ENCODE assay signal across 8 cellular contexts in the genomic region with DNA sequence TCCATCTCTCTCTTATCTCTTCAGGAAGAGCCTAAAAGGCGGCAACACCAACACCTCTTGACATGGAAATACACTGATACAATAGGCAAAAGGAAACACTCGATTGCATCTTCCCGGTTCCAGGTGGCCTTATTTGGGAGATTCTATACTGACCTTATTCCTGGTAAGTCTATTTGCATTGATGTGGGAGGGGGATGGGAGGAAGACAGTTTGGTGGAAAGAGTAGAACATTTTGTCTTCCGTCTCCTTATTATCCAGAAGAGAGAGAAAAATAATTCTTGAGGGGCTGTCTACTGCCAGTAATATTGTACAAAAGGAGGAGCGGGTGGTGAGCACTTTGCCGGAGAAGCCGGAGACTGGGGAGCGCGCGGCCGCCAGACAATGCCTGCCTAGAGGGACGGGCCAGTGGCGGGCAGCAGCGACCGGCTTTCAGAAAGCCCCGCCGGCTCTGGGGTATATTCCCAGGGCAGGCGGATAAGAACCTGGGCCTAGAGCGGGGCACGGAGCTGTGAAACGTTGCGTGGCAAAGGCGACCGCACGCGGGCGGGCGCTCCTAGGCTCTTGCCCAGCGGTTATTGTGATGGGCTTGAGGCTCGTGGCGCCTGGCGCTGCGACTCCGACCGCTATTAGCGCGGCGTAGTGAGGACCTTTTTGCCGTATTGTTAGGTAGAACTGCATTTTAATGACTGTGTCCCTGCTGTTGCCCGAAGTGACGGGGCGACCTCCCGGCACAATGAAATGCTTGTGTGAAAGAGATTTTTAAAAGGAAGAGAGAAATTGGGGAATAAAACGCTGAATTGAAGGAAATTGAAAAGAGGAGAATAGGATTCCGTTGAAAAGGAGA.
DNase-seq lines count a peak whose midpoint lies in the region; TF ChIP-seq lines count a peak whose summit lies in the region.

No MANE protein-coding gene starts in this region.

- peak overlapping the region; percentile 44; the same call in 1 of the 2 replicates for H3K27ac ChIP-seq in HEK293 (ENCODE audit: extremely low read depth, low read depth, low read length)

- POLR2A ChIA-PET in HEK293 (lab: Yijun Ruan, JAX): interaction anchor here (0.6 to 1.4 kb wide), 2 partner anchors 10 to 110 kb away, joined by 3 to 4 read pairs; no protein-coding TSS in a partner anchor

- in situ Hi-C loops in astrocyte of the spinal cord (cut with HindIII; ENCODE audit: low sequenced_read_pairs): no loop called here
- in situ Hi-C loops in GM13976 (cut with MboI; ENCODE audit: low sequenced_read_pairs, unreplicated experiment): loop anchor here (25.0 kb wide), 1 partner anchor 286 kb away; no protein-coding TSS in a partner anchor

- H3K36me3 ChIP-seq in HEK293 (ENCODE audit: control insufficient read depth in 2 of 2, insufficient read depth in 1 of 2, low read length in 2 of 2): peaks cover 0 to 3% of the 10 kb centered on the region in 2 experiments; a peak in 1 of 3 replicates

- H3K9me3 ChIP-seq in HEK293 (ENCODE audit: control insufficient read depth, insufficient read depth, low read depth, low read length): no peaks in the 10 kb centered on the region

- H3K4me3 ChIP-seq in AG09309 (ENCODE audit: control insufficient read depth, low read depth, low read length) (peak overlapping the region; percentile 53), HEK293 (ENCODE audit: low read depth, low read length) (peak overlapping the region; percentile 47), astrocyte of the spinal cord (ENCODE audit: low read depth, low read length) (peak overlapping the region; percentile 48)

- DNase-seq in AG09309 (ENCODE audit: low read depth) (no peak), astrocyte of the spinal cord (ENCODE audit: low read depth, low spot score) (no peak), medulla oblongata (ENCODE audit: extremely low spot score) (peak; percentile 53), cerebellar cortex (ENCODE audit: low spot score) (no peak), GM19240 (ENCODE audit: insufficient read length, low spot score) (no peak), GM13976 (ENCODE audit: low spot score) (no peak), AG08396 (ENCODE audit: low spot score) (no peak)

- CTCF ChIA-PET in HEK293 (lab: Yijun Ruan, JAX): interaction anchor here (0.5 kb wide), 1 partner anchor 14 kb away, joined by 3 read pairs; no protein-coding TSS in a partner anchor

- TF ChIP-seq CTCF in AG09309 (IDR thresholded peaks at IDR 0.05; ENCODE audit: control insufficient read depth, insufficient read depth, low read depth, low read length, missing control alignments) (no peak), HEK293 (tag by site-specific recombination; IDR thresholded peaks at IDR 0.05) (peak; percentile 19; the same call in 1 of the 2 replicates), astrocyte of the spinal cord (IDR thresholded peaks at IDR 0.05; ENCODE audit: low read depth, low read length) (no peak), GM13976 (IDR thresholded peaks at IDR 0.05; ENCODE audit: borderline replicate concordance, control extremely low read depth, extremely low read depth, insufficient read depth, missing control alignments) (no peak)

- H3K4me1 ChIP-seq in HEK293 (ENCODE audit: control insufficient read depth, insufficient read depth, low read length): peaks cover 4% of the 10 kb centered on the region; the same call in 1 of the 2 replicates

TF ChIP-seq in HEK293, 187 proteins besides CTCF, POLR2A, EP300 and RAD21 (continues in another document):
- TF ChIP-seq ZBTB8A (tag by site-specific recombination; IDR thresholded peaks at IDR 0.05) (peak; percentile 59), ZNF692 (tag by site-specific recombination; IDR thresholded peaks at IDR 0.05) (no peak), ZNF248 (tag by site-specific recombination; IDR thresholded peaks at IDR 0.05) (no peak), ZNF768 (tag by site-specific recombination; IDR thresholded peaks at IDR 0.05) (no peak), ZBTB10 (tag by site-specific recombination; IDR thresholded peaks at IDR 0.05) (no peak), ZSCAN23 (tag by site-specific recombination; IDR thresholded peaks at IDR 0.05) (no peak), ZNF114 (tag by site-specific recombination; IDR thresholded peaks at IDR 0.05) (no peak), MZF1 (tag by site-specific recombination; IDR thresholded peaks at IDR 0.05; ENCODE audit: borderline replicate concordance) (no peak), ZNF394 (tag by site-specific recombination; IDR thresholded peaks at IDR 0.05; ENCODE audit: borderline replicate concordance) (peak; percentile 33; the same call in 1 of the 2 replicates), ZBTB20 (tag by site-specific recombination; IDR thresholded peaks at IDR 0.05) (peak; percentile 21; the same call in 1 of the 2 replicates), ZEB2 (tag by site-specific recombination; IDR thresholded peaks at IDR 0.05) (no peak), ZNF132 (tag by site-specific recombination; IDR thresholded peaks at IDR 0.05; ENCODE audit: borderline replicate concordance) (no peak), ZBTB11 (tag by site-specific recombination; conservative IDR thresholded peaks at IDR 0.05; ENCODE audit: low read depth) (peak; percentile 43; the same call in 1 of the 2 replicates), ZNF335 (tag by site-specific recombination; conservative IDR thresholded peaks at IDR 0.05) (peak; percentile 81)
- TF ChIP-seq, protein P1, sequence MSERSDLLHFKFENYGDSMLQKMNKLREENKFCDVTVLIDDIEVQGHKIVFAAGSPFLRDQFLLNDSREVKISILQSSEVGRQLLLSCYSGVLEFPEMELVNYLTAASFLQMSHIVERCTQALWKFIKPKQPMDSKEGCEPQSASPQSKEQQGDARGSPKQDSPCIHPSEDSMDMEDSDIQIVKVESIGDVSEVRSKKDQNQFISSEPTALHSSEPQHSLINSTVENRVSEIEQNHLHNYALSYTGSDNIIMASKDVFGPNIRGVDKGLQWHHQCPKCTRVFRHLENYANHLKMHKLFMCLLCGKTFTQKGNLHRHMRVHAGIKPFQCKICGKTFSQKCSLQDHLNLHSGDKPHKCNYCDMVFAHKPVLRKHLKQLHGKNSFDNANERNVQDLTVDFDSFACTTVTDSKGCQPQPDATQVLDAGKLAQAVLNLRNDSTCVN (tag by site-specific recombination; optimal IDR thresholded peaks at IDR 0.05): peak; percentile 50
